8 cellular contexts compared by ENCODE assay signal in genomic region chr16:29700253-29700987, GRCh38. TPM values are rescaled to one million over a fixed set of nuclear protein-coding genes. Genes with fewer than 3 reads are reported as not detected.
A peak's percentile ranks its signal among the peaks of the same experiment; 100 is the strongest.
DNase-seq lines count a peak whose midpoint lies in the region; ATAC-seq and TF ChIP-seq lines count a peak whose summit lies in the region.

No MANE protein-coding gene starts in this region.

- H3K23ac ChIP-seq in mesenchymal stem cell (ENCODE audit: low read length in 2 of 2), result no peak overlapping the region

- H2AFZ ChIP-seq in mesenchymal stem cell (ENCODE audit: low read depth, low read length), result no peak overlapping the region

- no peak overlapping the region for H2BK120ac ChIP-seq in mesenchymal stem cell (ENCODE audit: low read depth, low read length)

- CTCF ChIA-PET in BJ (lab: Yijun Ruan, JAX), result interaction anchor here (0.5 to 2.9 kb wide), 32 partner anchors 8 to 726 kb away, joined by 3 to 32 read pairs (median 4); partner anchors contain the start of genes C16orf92, INO80E, QPRT and TLCD3B

- POLR2A ChIA-PET in BJ (lab: Charles Lee), result interaction anchor here (0.5 to 0.7 kb wide), 4 partner anchors 115 to 459 kb away, joined by 4 to 21 read pairs (median 8); no protein-coding TSS in a partner anchor

- H3K4me3 ChIP-seq in BJ (ENCODE audit: low read depth, low read length), result no peak overlapping the region
- no peak overlapping the region for H3K4me3 ChIP-seq in effector memory CD4-positive, alpha-beta T cell (ENCODE audit: insufficient read depth, low read depth, low read length, poor library complexity, severe bottlenecking)
- H3K4me3 ChIP-seq in mesenchymal stem cell (ENCODE audit: insufficient read depth in 1 of 2, low read depth in 1 of 2, low read length in 2 of 2), result no peak overlapping the region

- H3K9ac ChIP-seq in mesenchymal stem cell (ENCODE audit: low read length), result peak overlapping the region; percentile 67

- peaks cover 30% of the 10 kb centered on the region for H3K4me1 ChIP-seq in effector memory CD4-positive, alpha-beta T cell (ENCODE audit: control insufficient read depth, insufficient read depth, low read length, poor library complexity, severe bottlenecking)
- H3K4me1 ChIP-seq in mesenchymal stem cell (ENCODE audit: control insufficient read depth, insufficient read depth, low read depth, low read length), result peaks cover 27% of the 10 kb centered on the region

- H2BK15ac ChIP-seq in mesenchymal stem cell (ENCODE audit: low read depth, poor library complexity, severe bottlenecking), result no peak overlapping the region

- no peaks in the 10 kb centered on the region for H3K36me3 ChIP-seq in BJ (ENCODE audit: control insufficient read depth, insufficient read depth, low read length)
- no peaks in the 10 kb centered on the region for H3K36me3 ChIP-seq in effector memory CD4-positive, alpha-beta T cell (ENCODE audit: control insufficient read depth, insufficient read depth, low read length)
- peaks cover 7 to 31% of the 10 kb centered on the region in 2 experiments for H3K36me3 ChIP-seq in mesenchymal stem cell (ENCODE audit: control insufficient read depth in 1 of 2, insufficient read depth in 2 of 2, low read depth in 1 of 2, low read length in 2 of 2)

- TF ChIP-seq CTCF in BJ (IDR thresholded peaks at IDR 0.05; ENCODE audit: insufficient read depth, low read depth, low read length), result peak; percentile 93

- H3K27me3 ChIP-seq in BJ (ENCODE audit: control insufficient read depth, insufficient read depth, low read length), result no peaks in the 10 kb centered on the region
- H3K27me3 ChIP-seq in effector memory CD4-positive, alpha-beta T cell (replicated peaks; ENCODE audit: control insufficient read depth, insufficient read depth, low read length, poor library complexity, severe bottlenecking), result no peaks in the 10 kb centered on the region
- peaks cover 0 to 3% of the 10 kb centered on the region in 2 experiments for H3K27me3 ChIP-seq in mesenchymal stem cell (ENCODE audit: control insufficient read depth in 1 of 2, insufficient read depth in 1 of 2, low read length in 2 of 2)

- no peak overlapping the region for H4K91ac ChIP-seq in mesenchymal stem cell (ENCODE audit: low read length)

- H3K79me1 ChIP-seq in mesenchymal stem cell (replicated peaks; ENCODE audit: low read length, poor library complexity, severe bottlenecking), result peaks cover 10% of the 10 kb centered on the region

- no peak overlapping the region for H3K18ac ChIP-seq in mesenchymal stem cell (ENCODE audit: low read depth in 1 of 2, low read length in 2 of 2)

- ATAC-seq in HG02970 (IDR thresholded peaks at IDR 0.05; ENCODE audit: low FRiP score, unreplicated experiment), result no peak

- no peak overlapping the region for H2BK5ac ChIP-seq in mesenchymal stem cell (ENCODE audit: low read depth, low read length, poor library complexity, severe bottlenecking)

- no peak overlapping the region for H3K4ac ChIP-seq in mesenchymal stem cell (ENCODE audit: low read depth in 1 of 2, low read length in 2 of 2)

- H3K27ac ChIP-seq in effector memory CD4-positive, alpha-beta T cell (ENCODE audit: insufficient read depth, low read length, poor library complexity, severe bottlenecking), result peak overlapping the region; percentile 77
- H3K27ac ChIP-seq in mesenchymal stem cell (ENCODE audit: low read length, poor library complexity, severe bottlenecking), result no peak overlapping the region

- DNase-seq in BJ (ENCODE audit: low read depth) (peak; percentile 45), HK-2 (ENCODE audit: unreplicated experiment) (peak; percentile 74), NCI-H82 (lab: John Stamatoyannopoulos, UW) (peak; percentile 92), mesenchymal stem cell (peak; percentile 89)
- peak; percentile 55 to 63 for DNase-seq in activated CD8-positive, alpha-beta memory T cell treated with anti-CD3 and anti-CD28 coated beads for 1 hour (ENCODE audit: extremely low read depth in 1 of 2, low read depth in 1 of 2)
- peak; percentile 61 to 72 (median 64) for DNase-seq in effector memory CD4-positive, alpha-beta T cell
- peak; percentile 37 to 42 for DNase-seq in stimulated activated CD8-positive, alpha-beta memory T cell treated with anti-CD3 and anti-CD28 coated beads, Interleukin-15, amount 100 ng/mL, for 4 hours (ENCODE audit: low read depth in 2 of 2)

- no peak overlapping the region for H2BK12ac ChIP-seq in mesenchymal stem cell (ENCODE audit: low read length in 2 of 2)

- H3K4me2 ChIP-seq in mesenchymal stem cell (ENCODE audit: low read length, poor library complexity, severe bottlenecking), result no peak overlapping the region

- H3K9me3 ChIP-seq in effector memory CD4-positive, alpha-beta T cell (ENCODE audit: control insufficient read depth, low read length), result no peaks in the 10 kb centered on the region
- no peaks in the 10 kb centered on the region for H3K9me3 ChIP-seq in mesenchymal stem cell (ENCODE audit: control insufficient read depth, low read length)

- peak overlapping the region; percentile 28 for H4K8ac ChIP-seq in mesenchymal stem cell (ENCODE audit: low read length)

- 6% methylated on average over 12 of the region's 14 CpGs for WGBS in mesenchymal stem cell

- H2AK5ac ChIP-seq in mesenchymal stem cell (ENCODE audit: low read length, severe bottlenecking), result no peak overlapping the region

- H3K14ac ChIP-seq in mesenchymal stem cell (ENCODE audit: low read length in 2 of 2), result no peak overlapping the region

RNA-seq across cellular contexts. Expression of gene QPRT, which starts 21.4 kb away (rescaled TPM):
- polyA plus RNA-seq in BJ (2011; rRNA removed), result 4.2 and 4.7 TPM in 2 replicates
- 3.6 and 4.0 TPM in 2 replicates for polyA minus RNA-seq in BJ (2011; rRNA and poly(A)+ RNA removed)
- polyA plus RNA-seq in mesenchymal stem cell (2013, experiment 1 of 2), result 326 TPM
- polyA plus RNA-seq in mesenchymal stem cell (2013, experiment 2 of 2), result 319 TPM

RNA-seq across cellular contexts. Expression of gene SPN, which starts 37.4 kb away (rescaled TPM):
- polyA plus RNA-seq in BJ (2011; rRNA removed), result 0.04 TPM in 1 of 2 replicates, not detected in the other
- not detected in 2 replicates for polyA minus RNA-seq in BJ (2011; rRNA and poly(A)+ RNA removed)
- polyA plus RNA-seq in mesenchymal stem cell (2013, experiment 1 of 2), result 0.01 TPM
- polyA plus RNA-seq in mesenchymal stem cell (2013, experiment 2 of 2), result not detected

RNA-seq across cellular contexts. Expression of gene C16orf54, which starts 45.4 kb away (rescaled TPM):
- polyA plus RNA-seq in BJ (2011; rRNA removed), result not detected in 2 replicates
- not detected in 2 replicates for polyA minus RNA-seq in BJ (2011; rRNA and poly(A)+ RNA removed)
- not detected for polyA plus RNA-seq in mesenchymal stem cell (2013, experiment 1 of 2)
- not detected for polyA plus RNA-seq in mesenchymal stem cell (2013, experiment 2 of 2)

Comparison
In these comparisons a context has a peak if more than half of its experiments do, and no peak if none do; other contexts are left out.
1. DNase-seq: peak in every context shown above with its lines; median percentile 92 in NCI-H82; 89 in mesenchymal stem cell; 74 in HK-2; 64 in effector memory CD4-positive, alpha-beta T cell; 59 in activated CD8-positive, alpha-beta memory T cell treated with anti-CD3 and anti-CD28 coated beads for 1 hour; 45 in BJ; 40 in stimulated activated CD8-positive, alpha-beta memory T cell treated with anti-CD3 and anti-CD28 coated beads, Interleukin-15, amount 100 ng/mL, for 4 hours.